ENCODE assay signal across 22 cellular contexts in genomic region chr13:75264611-75265010, GRCh38.
"Had no signal": no experiment of that assay in that cellular context is flagged by ENCODE, and none has a peak within 500 bp of the region (broad histone marks: within the 10 kb centered on the region; RNA-seq: fewer than 3 reads in every experiment).

No MANE protein-coding gene starts in this region.

- H3K4me1 ChIP-seq: esophagus squamous epithelium, gastrocnemius medialis, sigmoid colon, vagina had no signal

- ATAC-seq: activated T-cell treated with anti-CD3 and anti-CD28 coated beads, Interleukin-2, amount 50 U/mL, for 4 hours; gastrocnemius medialis; left colon had no signal

- H3K27ac ChIP-seq: coronary artery, esophagus squamous epithelium, gastrocnemius medialis, sigmoid colon, thoracic aorta, vagina had no signal

- DNase-seq: activated CD4-positive, alpha-beta T cell treated with anti-CD3 and anti-CD28 coated beads for 1 hour; activated CD8-positive, alpha-beta memory T cell treated with anti-CD3 and anti-CD28 coated beads, Interleukin-2, amount 50 U/mL, for 48 hours; activated naive CD4-positive, alpha-beta T cell; activated naive CD8-positive, alpha-beta T cell treated with anti-CD3 and anti-CD28 coated beads, Interleukin-2, amount 10 ng/mL, durations not matched to agents 7 days and 5 days; activated T-cell treated with anti-CD3 and anti-CD28 coated beads, Interleukin-2, amount 50 U/mL, for 4 hours; amniotic stem cell; esophagus squamous epithelium; gastrocnemius medialis; hippocampal formation; islet precursor cell; left colon; nephron progenitor cell; occipital lobe; posterior cingulate gyrus; sigmoid colon; stimulated activated CD4-positive, alpha-beta T cell treated with anti-CD3 and anti-CD28 coated beads, Interleukin-4, amount 100 ng/mL, for 1 hour; stimulated activated naive CD4-positive, alpha-beta T cell had no signal

- FAIRE-seq: bronchial epithelial cell, TTC549 had no signal

- H3K9me3 ChIP-seq: esophagus squamous epithelium, gastrocnemius medialis, sigmoid colon, thoracic aorta, vagina had no signal

- H3K4me3 ChIP-seq: coronary artery, esophagus squamous epithelium, gastrocnemius medialis, sigmoid colon, thoracic aorta, vagina had no signal
